ENCODE assay signal across 8 cellular contexts in the genomic region with DNA sequence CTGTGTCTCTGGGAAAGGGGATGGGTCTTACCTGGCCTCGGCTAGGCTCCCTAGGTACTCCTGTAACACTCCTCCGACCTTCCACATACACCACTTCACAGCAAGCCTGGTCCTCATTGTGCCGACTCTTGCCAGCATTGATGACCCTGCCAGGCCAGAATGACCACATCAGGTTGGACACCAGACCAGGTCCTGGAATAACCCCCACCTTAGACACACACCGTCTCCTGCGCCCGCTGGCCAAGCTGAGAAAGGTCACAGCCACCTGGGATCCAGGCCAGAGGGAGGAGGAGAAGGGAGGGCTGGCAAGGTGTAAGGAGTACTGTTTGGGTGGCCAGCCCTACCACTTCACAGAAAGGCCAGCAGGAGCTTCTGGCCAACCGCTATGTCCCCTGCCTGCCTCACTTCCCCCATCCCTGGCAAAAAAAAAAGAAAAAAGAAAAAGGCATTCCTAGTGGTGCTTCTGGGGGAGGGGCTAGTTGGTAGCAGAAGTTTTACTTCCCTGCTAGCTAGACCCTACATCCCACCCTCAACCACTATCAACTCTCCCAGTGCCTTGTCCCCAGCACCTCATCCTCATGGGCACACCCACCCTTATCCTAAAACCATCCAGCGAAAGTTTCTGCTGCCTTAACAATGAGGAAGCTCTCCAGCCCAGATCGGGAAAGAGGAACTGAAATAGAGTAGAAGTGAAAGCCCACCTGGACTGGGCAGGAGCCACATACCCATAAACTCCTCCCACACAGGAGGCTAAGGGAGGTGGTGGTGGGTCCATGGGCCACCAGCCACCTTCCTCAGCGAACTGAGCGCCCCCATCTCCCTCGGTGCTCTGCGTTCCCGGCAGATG. TPM values are rescaled to one million over a fixed set of nuclear protein-coding genes. Genes with fewer than 3 reads are reported as not detected.
DNase-seq lines count a peak whose midpoint lies in the region; ATAC-seq and TF ChIP-seq lines count a peak whose summit lies in the region.

No MANE protein-coding gene starts in this region.

- CTCF ChIA-PET in BJ (lab: Yijun Ruan, JAX): interaction anchor here (1.0 to 11.8 kb wide), 5 partner anchors 29 to 377 kb away, joined by 3 to 486 read pairs (median 25); a partner anchor contains a TSS

- no peaks in the 10 kb centered on the region for H3K27me3 ChIP-seq in BJ (ENCODE audit: control insufficient read depth, insufficient read depth, low read length)
- no peaks in the 10 kb centered on the region for H3K27me3 ChIP-seq in gastrocnemius medialis

- H3K27me3 Mint-ChIP-seq in glutamatergic neuron (ENCODE audit: unreplicated experiment): peaks cover 11% of the 10 kb centered on the region

- peaks cover 11% of the 10 kb centered on the region for H3K9me3 Mint-ChIP-seq in glutamatergic neuron (ENCODE audit: unreplicated experiment)

- H3K27ac ChIP-seq in gastrocnemius medialis: peak overlapping the region; percentile 84 to 93 (median 92)

- no peak for TF ChIP-seq CTCF in BJ (IDR thresholded peaks at IDR 0.05; ENCODE audit: insufficient read depth, low read depth, low read length)
- TF ChIP-seq CTCF in glutamatergic neuron (IDR thresholded peaks at IDR 0.05; ENCODE audit: partially characterized antibody, unreplicated experiment): no peak
- peak in 2 of 5 experiments; percentile 8 to 11 for TF ChIP-seq CTCF in gastrocnemius medialis (IDR thresholded peaks at IDR 0.05 in 4 of 5, conservative IDR thresholded peaks at IDR 0.05 in 1 of 5)

- H3K4me1 Mint-ChIP-seq in glutamatergic neuron (ENCODE audit: low read depth, unreplicated experiment): no peaks in the 10 kb centered on the region

- DNase-seq in BJ (ENCODE audit: low read depth) (no peak), SIG-M5 (lab: John Stamatoyannopoulos, UW) (peak; percentile 24), glutamatergic neuron (peak; percentile 8), gastrocnemius medialis (peak in 1 of 2 donors; percentile 88), midbrain (lab: John Stamatoyannopoulos, UW) (no peak), NCI-H1436 treated with DMSO at 0.1 percent for 48 hours (lab: John Stamatoyannopoulos, UW) (no peak)

- in situ Hi-C loops in gastrocnemius medialis (cut with MboI; ENCODE audit: low sequenced_read_pairs in 4 of 4): loop anchor here (10.0 to 25.0 kb wide), 4 partner anchors 326 to 674 kb away; a partner anchor contains a TSS

- H3K4me1 ChIP-seq in gastrocnemius medialis: peaks cover 20 to 22% of the 10 kb centered on the region in 2 donors

- H3K4me3 ChIP-seq in BJ (ENCODE audit: low read depth, low read length) (peak overlapping the region; percentile 61), gastrocnemius medialis (peak overlapping the region; percentile 75 to 96 (median 82))

- peak in 1 of 2 donors; percentile 17 for TF ChIP-seq POLR2A in gastrocnemius medialis (IDR thresholded peaks at IDR 0.05)

- H3K9me3 ChIP-seq in gastrocnemius medialis: no peaks in the 10 kb centered on the region

- intact Hi-C loops in gastrocnemius medialis (cut with DNase I; ENCODE audit: low total_unique reads): loop anchor here (2.0 kb wide), 2 partner anchors 95 to 359 kb away; a partner anchor contains a TSS

- POLR2A ChIA-PET in BJ (lab: Charles Lee): no interaction called here

- H3K36me3 ChIP-seq in BJ (ENCODE audit: control insufficient read depth, insufficient read depth, low read length) (no peaks in the 10 kb centered on the region), gastrocnemius medialis (no peaks in the 10 kb centered on the region)

- ATAC-seq in GM21515 (IDR thresholded peaks at IDR 0.05; ENCODE audit: unreplicated experiment) (peak; percentile 29), gastrocnemius medialis (peak in 1 of 2 donors; percentile 38), GM19467 (IDR thresholded peaks at IDR 0.05; ENCODE audit: unreplicated experiment) (no peak)

- H3K36me3 Mint-ChIP-seq in glutamatergic neuron (ENCODE audit: unreplicated experiment): no peaks in the 10 kb centered on the region

- peak overlapping the region; percentile 72 for H3K4me3 Mint-ChIP-seq in glutamatergic neuron (ENCODE audit: unreplicated experiment)

- no peak overlapping the region for H3K27ac Mint-ChIP-seq in glutamatergic neuron (ENCODE audit: unreplicated experiment)

RNA-seq across cellular contexts. Expression of a gene that starts 1.4 kb away (rescaled TPM):
- 0.67 and 1.4 TPM in 2 replicates for polyA plus RNA-seq in BJ (2011; rRNA removed)
- 0.26 and 0.85 TPM in 2 replicates for polyA minus RNA-seq in BJ (2011; rRNA and poly(A)+ RNA removed)
- total RNA-seq in glutamatergic neuron (ENCODE audit: unreplicated experiment) (0.69 TPM), gastrocnemius medialis (1 to 10 TPM; 4.2 to 5.4 (median 4.8) TPM)

RNA-seq across cellular contexts. Expression of a gene that starts 6.8 kb away (rescaled TPM):
- polyA plus RNA-seq in BJ (2011; rRNA removed): 1,093 and 1,537 TPM in 2 replicates
- 324 and 485 TPM in 2 replicates for polyA minus RNA-seq in BJ (2011; rRNA and poly(A)+ RNA removed)
- total RNA-seq in glutamatergic neuron (ENCODE audit: unreplicated experiment) (130 TPM), gastrocnemius medialis (10 to 100 TPM; 33.1 to 86.5 (median 64.3) TPM)

RNA-seq across cellular contexts. Expression of a gene that starts 39.2 kb away (rescaled TPM):
- 48.9 and 93.7 TPM in 2 replicates for polyA plus RNA-seq in BJ (2011; rRNA removed)
- polyA minus RNA-seq in BJ (2011; rRNA and poly(A)+ RNA removed): 61.1 and 90.9 TPM in 2 replicates
- total RNA-seq in glutamatergic neuron (ENCODE audit: unreplicated experiment) (5.2 TPM), gastrocnemius medialis (1 to 10 TPM; 2.8 to 7.2 (median 4.8) TPM)

Comparison
In these comparisons a context has a peak if more than half of its experiments do, and no peak if none do; other contexts are left out.
1. DNase-seq: peak in SIG-M5 (single experiment) and glutamatergic neuron (single experiment); none in BJ (single experiment), midbrain (single experiment) and NCI-H1436 treated with DMSO at 0.1 percent for 48 hours (single experiment).